26 cellular contexts compared by ENCODE assay signal in the genomic region with DNA sequence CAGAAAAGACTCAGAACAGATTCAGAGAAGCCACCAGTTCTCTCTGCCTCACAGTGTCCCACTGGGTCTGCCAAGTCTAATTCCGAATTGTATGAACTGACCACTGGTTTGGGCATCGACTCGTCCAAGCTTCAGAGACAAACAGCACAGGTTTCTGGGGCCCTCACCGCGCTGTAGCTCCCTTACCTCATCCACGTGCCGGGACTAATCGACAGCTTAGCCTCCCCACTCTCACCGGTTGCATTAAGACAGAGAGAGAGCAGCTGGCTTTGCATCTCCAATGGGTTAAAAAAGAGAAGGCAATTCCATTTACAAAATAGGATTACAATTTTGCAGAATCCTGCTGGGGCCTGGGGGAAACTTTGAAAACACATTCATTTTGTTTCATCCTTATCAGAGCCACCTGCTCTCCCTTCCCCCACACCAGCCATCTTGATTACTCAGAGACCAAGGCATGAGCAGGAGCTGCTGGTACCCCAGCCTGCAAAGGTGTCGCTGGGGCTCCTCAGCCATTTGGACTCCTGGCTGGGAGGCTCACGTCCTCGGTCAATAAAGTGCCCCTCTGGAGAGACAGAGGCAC.
DNase-seq lines count a peak whose midpoint lies in the region; ATAC-seq and TF ChIP-seq lines count a peak whose summit lies in the region.
"Had no signal": no experiment of that assay in that cellular context is flagged by ENCODE, and none has a peak within 500 bp of the region (broad histone marks: within the 10 kb centered on the region; RNA-seq: fewer than 3 reads in every experiment).

No MANE protein-coding gene starts in this region.

- peaks cover 6% of the 10 kb centered on the region for H3K27me3 Mint-ChIP-seq in neural progenitor cell (ENCODE audit: insufficient read depth, low read depth)

- H3K4me3 Mint-ChIP-seq in neural progenitor cell = no peak overlapping the region
- H3K4me3 Mint-ChIP-seq: CD4-positive, CD25-positive, alpha-beta regulatory T cell had no signal

- peaks cover 1% of the 10 kb centered on the region for H3K36me3 Mint-ChIP-seq in neural progenitor cell
- H3K36me3 Mint-ChIP-seq: CD4-positive, CD25-positive, alpha-beta regulatory T cell had no signal

- H4K20me1 ChIP-seq in neural progenitor cell (ENCODE audit: low read depth) = no peaks in the 10 kb centered on the region

- no peak for ATAC-seq in GM19452 (IDR thresholded peaks at IDR 0.05; ENCODE audit: unreplicated experiment)
- ATAC-seq: HCT116, Right ventricle myocardium inferior had no signal

- H3K9me3 ChIP-seq in WERI-Rb-1 (ENCODE audit: severe bottlenecking) (peaks cover 26% of the 10 kb centered on the region), neural progenitor cell (ENCODE audit: low read depth) (no peaks in the 10 kb centered on the region), colonic mucosa (no peaks in the 10 kb centered on the region)
- H3K9me3 ChIP-seq: SJCRH30 had no signal

- DNase-seq in DMS 273 (lab: John Stamatoyannopoulos, UW; ENCODE audit: unreplicated experiment) (peak; percentile 50), DMS 273 treated with DMSO at 0.1 percent for 48 hours (lab: John Stamatoyannopoulos, UW) (no peak), WERI-Rb-1 (peak; percentile 97), neural progenitor cell (ENCODE audit: low spot score) (no peak), substantia nigra (lab: John Stamatoyannopoulos, UW) (no peak), colonic mucosa (no peak)
- DNase-seq: CD4-positive, CD25-positive, alpha-beta regulatory T cell; DMS79 treated with DMSO at 0.1 percent for 48 hours; GF-D8; GOT3; Karpas-422; NCI-H1092 treated with DMSO at 0.1 percent for 48 hours; NCI-H1436; NCI-H187; NCI-H2081 treated with DMSO at 0.1 percent for 48 hours; NCI-H2171; NCI-H226; NCI-H510A treated with DMSO at 0.1 percent for 48 hours; NCI-H774; PC-9; SJCRH30 had no signal

- H3K27ac ChIP-seq in WERI-Rb-1 (peak overlapping the region; percentile 98), neural progenitor cell (no peak overlapping the region), substantia nigra (ENCODE audit: low read depth, low read length, poor library complexity, severe bottlenecking) (no peak overlapping the region), colonic mucosa (no peak overlapping the region)
- H3K27ac ChIP-seq: 22Rv1, HL-60, PC-9, SJCRH30 had no signal

- no peak overlapping the region for H3K27ac Mint-ChIP-seq in neural progenitor cell
- H3K27ac Mint-ChIP-seq: CD4-positive, CD25-positive, alpha-beta regulatory T cell had no signal

- H3F3A ChIP-seq in neural progenitor cell (ENCODE audit: low read depth) = peaks cover 6% of the 10 kb centered on the region

- H3K79me2 ChIP-seq in neural progenitor cell (ENCODE audit: low read depth) = no peaks in the 10 kb centered on the region

- no peaks in the 10 kb centered on the region for H3K27me3 ChIP-seq in WERI-Rb-1 (ENCODE audit: insufficient read depth, low read depth, severe bottlenecking)
- H3K27me3 ChIP-seq in neural progenitor cell = no peaks in the 10 kb centered on the region
- no peaks in the 10 kb centered on the region for H3K27me3 ChIP-seq in colonic mucosa

- peak overlapping the region; percentile 42 for H2AFZ ChIP-seq in neural progenitor cell (replicated peaks)
- H2AFZ ChIP-seq: PC-9 had no signal

- intact Hi-C loops in colonic mucosa (cut with DNase I) = no loop called here

- peak overlapping the region; percentile 50 for H3K4me3 ChIP-seq in WERI-Rb-1 (ENCODE audit: low read depth, low read length)
- H3K4me3 ChIP-seq in neural progenitor cell = no peak overlapping the region
- no peak overlapping the region for H3K4me3 ChIP-seq in colonic mucosa
- H3K4me3 ChIP-seq: PC-9, SJCRH30 had no signal

- peaks cover 26% of the 10 kb centered on the region for H3K4me1 ChIP-seq in neural progenitor cell
- no peaks in the 10 kb centered on the region for H3K4me1 ChIP-seq in colonic mucosa
- H3K4me1 ChIP-seq: SJCRH30 had no signal

- TF ChIP-seq CTCF in WERI-Rb-1 (IDR thresholded peaks at IDR 0.05; ENCODE audit: low read depth, low read length) (no peak), neural progenitor cell (IDR thresholded peaks at IDR 0.05) (no peak), colonic mucosa (IDR thresholded peaks at IDR 0.05) (no peak)

- peaks cover 8% of the 10 kb centered on the region for H3K9me3 Mint-ChIP-seq in neural progenitor cell

- H3K4me1 Mint-ChIP-seq in neural progenitor cell = peaks cover 41% of the 10 kb centered on the region
- H3K4me1 Mint-ChIP-seq: CD4-positive, CD25-positive, alpha-beta regulatory T cell had no signal

- H3K9ac ChIP-seq in neural progenitor cell (no peak overlapping the region), colonic mucosa (ENCODE audit: low read depth in 2 of 2, low read length in 2 of 2) (no peak overlapping the region)

- H3K4me2 ChIP-seq in neural progenitor cell = no peak overlapping the region
- H3K4me2 ChIP-seq: PC-9 had no signal

- peaks cover 10% of the 10 kb centered on the region for H3K36me3 ChIP-seq in WERI-Rb-1
- H3K36me3 ChIP-seq in neural progenitor cell = no peaks in the 10 kb centered on the region
- no peaks in the 10 kb centered on the region for H3K36me3 ChIP-seq in colonic mucosa
- H3K36me3 ChIP-seq: SJCRH30 had no signal

Comparison
In these comparisons a context has a peak if more than half of its experiments do, and no peak if none do; other contexts are left out.
1. DNase-seq: peak in DMS 273 (single experiment) and WERI-Rb-1 (single experiment); none in DMS 273 treated with DMSO at 0.1 percent for 48 hours (single experiment), neural progenitor cell (single experiment), substantia nigra (0 of 49) and colonic mucosa (single experiment).